In genomic region chr19:19670070-19670551, GRCh38 we compare ENCODE assay signal across 9 cellular contexts. TPM values are rescaled to one million over a fixed set of nuclear protein-coding genes. Genes with fewer than 3 reads are reported as not detected.
A peak's percentile ranks its signal among the peaks of the same experiment; 100 is the strongest.
DNase-seq lines count a peak whose midpoint lies in the region; ATAC-seq and TF ChIP-seq lines count a peak whose summit lies in the region.
"Had no signal": no experiment of that assay in that cellular context is flagged by ENCODE, and none has a peak within 500 bp of the region (broad histone marks: within the 10 kb centered on the region; RNA-seq: fewer than 3 reads in every experiment).

No MANE protein-coding gene starts in this region.

- H3K36me3 Mint-ChIP-seq in activated naive CD4-positive, alpha-beta T cell treated with anti-CD3 and anti-CD28 coated beads, Interleukin-2, amount 10 ng/mL, durations not matched to agents 7 days and 5 days, result peaks cover 62% of the 10 kb centered on the region
- H3K36me3 Mint-ChIP-seq in activated T-helper 17 cell treated with anti-CD3 and anti-CD28 coated beads, Interleukin-2, amount 50 U/mL, for 72 hours (ENCODE audit: low read depth), result peaks cover 67% of the 10 kb centered on the region

- peaks cover 15% of the 10 kb centered on the region for H3K36me3 ChIP-seq in thoracic aorta

- no peak for ATAC-seq in activated T-helper 17 cell treated with anti-CD3 and anti-CD28 coated beads, Interleukin-2, amount 50 U/mL, for 72 hours (replicated peaks)
- ATAC-seq in thoracic aorta (ENCODE audit: insufficient number of reproducible peaks, low FRiP score, low read depth), result no peak
- no peak for ATAC-seq in GM21526 (IDR thresholded peaks at IDR 0.05; ENCODE audit: low FRiP score, unreplicated experiment)
- ATAC-seq: activated CD4-positive, CD25-positive, alpha-beta regulatory T cell treated with anti-CD3 and anti-CD28 coated beads, Interleukin-2, amount 50 U/mL, for 24 hours had no signal

- H3K4me1 ChIP-seq in thoracic aorta (ENCODE audit: control insufficient read depth in 1 of 2, low read depth in 2 of 2), result peaks cover 6 to 14% of the 10 kb centered on the region in 2 donors

- no peaks in the 10 kb centered on the region for H3K27me3 ChIP-seq in thoracic aorta (replicated peaks; ENCODE audit: insufficient read depth)

- no peak overlapping the region for H3K27ac ChIP-seq in thoracic aorta

- H3K9me3 ChIP-seq in iPS-18c (ENCODE audit: control insufficient read depth, insufficient read depth, low read length), result no peaks in the 10 kb centered on the region
- no peaks in the 10 kb centered on the region for H3K9me3 ChIP-seq in thoracic aorta

- peak overlapping the region; percentile 97 for H3K27ac Mint-ChIP-seq in activated naive CD4-positive, alpha-beta T cell treated with anti-CD3 and anti-CD28 coated beads, Interleukin-2, amount 10 ng/mL, durations not matched to agents 7 days and 5 days
- H3K27ac Mint-ChIP-seq in activated T-helper 17 cell treated with anti-CD3 and anti-CD28 coated beads, Interleukin-2, amount 50 U/mL, for 72 hours, result peak overlapping the region; percentile 93

- H3K9me3 Mint-ChIP-seq in activated naive CD4-positive, alpha-beta T cell treated with anti-CD3 and anti-CD28 coated beads, Interleukin-2, amount 10 ng/mL, durations not matched to agents 7 days and 5 days, result peaks cover 33% of the 10 kb centered on the region
- no peaks in the 10 kb centered on the region for H3K9me3 Mint-ChIP-seq in activated T-helper 17 cell treated with anti-CD3 and anti-CD28 coated beads, Interleukin-2, amount 50 U/mL, for 72 hours

- H3K4me3 Mint-ChIP-seq in activated naive CD4-positive, alpha-beta T cell treated with anti-CD3 and anti-CD28 coated beads, Interleukin-2, amount 10 ng/mL, durations not matched to agents 7 days and 5 days, result peak overlapping the region; percentile 72
- peak overlapping the region; percentile 89 for H3K4me3 Mint-ChIP-seq in activated T-helper 17 cell treated with anti-CD3 and anti-CD28 coated beads, Interleukin-2, amount 50 U/mL, for 72 hours

- H3K4me3 ChIP-seq in iPS-18c (ENCODE audit: insufficient read depth, low read depth, low read length) (peak overlapping the region; percentile 89), thoracic aorta (peak overlapping the region; percentile 99)

- H3K27me3 Mint-ChIP-seq in activated naive CD4-positive, alpha-beta T cell treated with anti-CD3 and anti-CD28 coated beads, Interleukin-2, amount 10 ng/mL, durations not matched to agents 7 days and 5 days, result no peaks in the 10 kb centered on the region
- H3K27me3 Mint-ChIP-seq in activated T-helper 17 cell treated with anti-CD3 and anti-CD28 coated beads, Interleukin-2, amount 50 U/mL, for 72 hours, result no peaks in the 10 kb centered on the region

- CTCF ChIA-PET in activated naive CD4-positive, alpha-beta T cell treated with anti-CD3 and anti-CD28 coated beads, Interleukin-2, amount 10 ng/mL, durations not matched to agents 7 days and 5 days (lab: Charles Lee), result interaction anchor here (1.1 kb wide), 1 partner anchor 154 kb away, joined by 3 read pairs; the partner anchor contains the start of gene NDUFA13

- no peak for TF ChIP-seq CTCF in thoracic aorta (IDR thresholded peaks at IDR 0.05)

- peaks cover 39% of the 10 kb centered on the region for H3K4me1 Mint-ChIP-seq in activated naive CD4-positive, alpha-beta T cell treated with anti-CD3 and anti-CD28 coated beads, Interleukin-2, amount 10 ng/mL, durations not matched to agents 7 days and 5 days
- no peaks in the 10 kb centered on the region for H3K4me1 Mint-ChIP-seq in activated T-helper 17 cell treated with anti-CD3 and anti-CD28 coated beads, Interleukin-2, amount 50 U/mL, for 72 hours

- DNase-seq in activated naive CD4-positive, alpha-beta T cell treated with anti-CD3 and anti-CD28 coated beads, Interleukin-2, amount 10 ng/mL, durations not matched to agents 7 days and 5 days, result no peak
- no peak for DNase-seq in activated naive CD4-positive, alpha-beta T cell treated with anti-CD3 and anti-CD28 coated beads, Interleukin-2, amount 50 U/mL, for 16 hours
- DNase-seq in thoracic aorta (ENCODE audit: low spot score), result no peak
- no peak for DNase-seq in SKM-1 (lab: John Stamatoyannopoulos, UW; ENCODE audit: unreplicated experiment)
- DNase-seq in NCI-H1436 (lab: John Stamatoyannopoulos, UW), result no peak

RNA-seq across cellular contexts. Expression of gene ZNF101, which starts 1.5 kb away (rescaled TPM):
- total RNA-seq in activated T-helper 17 cell treated with anti-CD3 and anti-CD28 coated beads, Interleukin-2, amount 50 U/mL, for 72 hours, result 10 to 100 TPM; 57.0 to 70.7 TPM
- total RNA-seq in thoracic aorta, result 1 to 10 TPM; 2.2 to 8.3 TPM

RNA-seq across cellular contexts. Expression of gene ATP13A1, which starts 6.6 kb away (rescaled TPM):
- 10 to 100 TPM; 47.8 to 79.6 TPM for total RNA-seq in activated T-helper 17 cell treated with anti-CD3 and anti-CD28 coated beads, Interleukin-2, amount 50 U/mL, for 72 hours
- total RNA-seq in thoracic aorta, result 100 to 1,000 TPM in 1 of 2 donors, 10 to 100 TPM in 1; 95.0 to 150 TPM

RNA-seq across cellular contexts. Expression of gene GMIP, which starts 26.7 kb away (rescaled TPM):
- total RNA-seq in activated T-helper 17 cell treated with anti-CD3 and anti-CD28 coated beads, Interleukin-2, amount 50 U/mL, for 72 hours, result 100 to 1,000 TPM in 1 of 2 donors, 10 to 100 TPM in 1; 79.9 to 100 TPM
- total RNA-seq in thoracic aorta, result 10 to 100 TPM; 12.5 to 13.1 TPM

RNA-seq across cellular contexts. Expression of gene LPAR2, which starts 42.1 kb away (rescaled TPM):
- total RNA-seq in activated T-helper 17 cell treated with anti-CD3 and anti-CD28 coated beads, Interleukin-2, amount 50 U/mL, for 72 hours, result 10 to 100 TPM; 46.3 to 85.6 TPM
- 10 to 100 TPM in 1 of 2 donors, 1 to 10 TPM in 1; 4.2 to 11.6 TPM for total RNA-seq in thoracic aorta

RNA-seq across cellular contexts. Expression of gene PBX4, which starts 51.6 kb away (rescaled TPM):
- 100 to 1,000 TPM in 1 of 2 donors, 10 to 100 TPM in 1; 63.9 to 101 TPM for total RNA-seq in activated T-helper 17 cell treated with anti-CD3 and anti-CD28 coated beads, Interleukin-2, amount 50 U/mL, for 72 hours
- total RNA-seq in thoracic aorta, result not detected

Comparison
In these comparisons a context has a peak if more than half of its experiments do, and no peak if none do; other contexts are left out.
1. RNA of gene ZNF101, which starts 1.5 kb away (total RNA-seq): 57.0 to 70.7 TPM in activated T-helper 17 cell treated with anti-CD3 and anti-CD28 coated beads, Interleukin-2, amount 50 U/mL, for 72 hours; 2.2 to 8.3 TPM in thoracic aorta; every median in the first group is over 4 times any median in the second.
2. RNA of gene GMIP, which starts 26.7 kb away (total RNA-seq): 79.9 to 100 TPM in activated T-helper 17 cell treated with anti-CD3 and anti-CD28 coated beads, Interleukin-2, amount 50 U/mL, for 72 hours; 12.5 to 13.1 TPM in thoracic aorta; every median in the first group is over 4 times any median in the second.